In genomic region chr18:37640504-37640903, GRCh38 we compare ENCODE assay signal across 14 cellular contexts.
DNase-seq lines count a peak whose midpoint lies in the region; ATAC-seq and TF ChIP-seq lines count a peak whose summit lies in the region.
"Had no signal": no experiment of that assay in that cellular context is flagged by ENCODE, and none has a peak within 500 bp of the region (broad histone marks: within the 10 kb centered on the region; RNA-seq: fewer than 3 reads in every experiment).

No MANE protein-coding gene starts in this region.

- H3K36me3 Mint-ChIP-seq in GM23338 (ENCODE audit: low read depth) (peaks cover 16% of the 10 kb centered on the region), type B pancreatic cell (no peaks in the 10 kb centered on the region)
- H3K36me3 Mint-ChIP-seq: CD4-positive, CD25-positive, alpha-beta regulatory T cell had no signal

- peaks cover 3% of the 10 kb centered on the region for H3K27me3 Mint-ChIP-seq in GM23338 (ENCODE audit: insufficient read depth, low read depth, poor library complexity)
- no peaks in the 10 kb centered on the region for H3K27me3 Mint-ChIP-seq in type B pancreatic cell
- H3K27me3 Mint-ChIP-seq: CD4-positive, CD25-positive, alpha-beta regulatory T cell had no signal

- H3K4me2 ChIP-seq in GM23338, result no peak overlapping the region
- H3K4me2 ChIP-seq: BLaER1 treated with 17β-estradiol and CSF1 and Interleukin-3, amounts not matched to agents 10 nM and 100 nM had no signal

- TF ChIP-seq POLR2A in esophagus muscularis mucosa (IDR thresholded peaks at IDR 0.05; ENCODE audit: low read depth), result no peak

- H4K20me1 ChIP-seq in GM23338 (replicated peaks; ENCODE audit: insufficient read depth), result no peaks in the 10 kb centered on the region
- H4K20me1 ChIP-seq: BLaER1 treated with 17β-estradiol and CSF1 and Interleukin-3, amounts not matched to agents 10 nM and 100 nM had no signal

- H3K4me3 Mint-ChIP-seq in GM23338, result no peak overlapping the region
- no peak overlapping the region for H3K4me3 Mint-ChIP-seq in type B pancreatic cell
- H3K4me3 Mint-ChIP-seq: CD4-positive, CD25-positive, alpha-beta regulatory T cell had no signal

- H3K4me1 Mint-ChIP-seq in GM23338 (peaks cover 20% of the 10 kb centered on the region), type B pancreatic cell (ENCODE audit: unreplicated experiment) (no peaks in the 10 kb centered on the region)
- H3K4me1 Mint-ChIP-seq: CD4-positive, CD25-positive, alpha-beta regulatory T cell had no signal

- no peak overlapping the region for H3K27ac ChIP-seq in GM23338 (ENCODE audit: low read depth)
- H3K27ac ChIP-seq in HUES64 (ENCODE audit: low read depth, low read length), result peak overlapping the region; percentile 62; the same call in 1 of the 2 replicates
- H3K27ac ChIP-seq in esophagus muscularis mucosa (replicated peaks in 1 of 4), result no peak overlapping the region
- H3K27ac ChIP-seq in WERI-Rb-1, result no peak overlapping the region
- H3K27ac ChIP-seq: BLaER1 treated with 17β-estradiol and CSF1 and Interleukin-3, amounts not matched to agents 10 nM and 100 nM had no signal

- no peak for TF ChIP-seq EP300 in esophagus muscularis mucosa (IDR thresholded peaks at IDR 0.05)

- H3K36me3 ChIP-seq in GM23338 (ENCODE audit: insufficient read depth), result no peaks in the 10 kb centered on the region; the same call in 1 of the 2 replicates
- no peaks in the 10 kb centered on the region for H3K36me3 ChIP-seq in HUES64 (ENCODE audit: insufficient read depth, low read length)
- no peaks in the 10 kb centered on the region for H3K36me3 ChIP-seq in esophagus muscularis mucosa
- no peaks in the 10 kb centered on the region for H3K36me3 ChIP-seq in WERI-Rb-1
- H3K36me3 ChIP-seq: BLaER1 treated with 17β-estradiol and CSF1 and Interleukin-3, amounts not matched to agents 10 nM and 100 nM had no signal

- no peak overlapping the region for H2AFZ ChIP-seq in GM23338

- H3K4me3 ChIP-seq in GM23338 (no peak overlapping the region), HUES64 (ENCODE audit: low read length) (no peak overlapping the region), esophagus muscularis mucosa (no peak overlapping the region), WERI-Rb-1 (ENCODE audit: low read depth, low read length) (no peak overlapping the region)
- H3K4me3 ChIP-seq: BLaER1 treated with 17β-estradiol and CSF1 and Interleukin-3, amounts not matched to agents 10 nM and 100 nM had no signal

- H3K4me1 ChIP-seq in GM23338 (ENCODE audit: insufficient read depth) (0 out of 2 replicates have a peak, but pooled peaks cover 4% of the 10 kb centered on the region), HUES64 (ENCODE audit: insufficient read depth, low read length) (peaks cover 16% of the 10 kb centered on the region), esophagus muscularis mucosa (no peaks in the 10 kb centered on the region)
- H3K4me1 ChIP-seq: BLaER1 treated with 17β-estradiol and CSF1 and Interleukin-3, amounts not matched to agents 10 nM and 100 nM had no signal

- TF ChIP-seq CTCF in GM23338 (conservative IDR thresholded peaks at IDR 0.05; ENCODE audit: low read depth in 2 of 2) (no peak), esophagus muscularis mucosa (IDR thresholded peaks at IDR 0.05) (no peak), WERI-Rb-1 (IDR thresholded peaks at IDR 0.05; ENCODE audit: low read depth, low read length) (no peak), type B pancreatic cell (conservative IDR thresholded peaks at IDR 0.05) (no peak)

- no peaks in the 10 kb centered on the region for H3K27me3 ChIP-seq in GM23338 (ENCODE audit: insufficient read depth)
- H3K27me3 ChIP-seq in HUES64 (ENCODE audit: insufficient read depth, low read length), result no peaks in the 10 kb centered on the region
- no peaks in the 10 kb centered on the region for H3K27me3 ChIP-seq in esophagus muscularis mucosa
- no peaks in the 10 kb centered on the region for H3K27me3 ChIP-seq in WERI-Rb-1 (ENCODE audit: insufficient read depth, low read depth, severe bottlenecking)
- H3K27me3 ChIP-seq: BLaER1 treated with 17β-estradiol and CSF1 and Interleukin-3, amounts not matched to agents 10 nM and 100 nM had no signal

- H3K9me3 ChIP-seq in HUES64 (ENCODE audit: insufficient read depth, low read depth, low read length) (peaks cover 17% of the 10 kb centered on the region), esophagus muscularis mucosa (peaks cover 0 to 19% (median 7%) of the 10 kb centered on the region in 4 donors), WERI-Rb-1 (ENCODE audit: severe bottlenecking) (peaks cover 5% of the 10 kb centered on the region)

- intact Hi-C loops in esophagus muscularis mucosa (cut with DNase I), result no loop called here

- peaks cover 11% of the 10 kb centered on the region; the same call in 1 of the 2 replicates for H3K9me2 ChIP-seq in GM23338 (ENCODE audit: insufficient read depth)

- H3K9ac ChIP-seq in HUES64 (ENCODE audit: low read depth, low read length), result no peak overlapping the region
- H3K9ac ChIP-seq: BLaER1 treated with 17β-estradiol and CSF1 and Interleukin-3, amounts not matched to agents 10 nM and 100 nM had no signal

- DNase-seq in GM23338 (ENCODE audit: low spot score) (peak; percentile 19), esophagus muscularis mucosa (ENCODE audit: extremely low spot score) (peak; percentile 70), iPS-NIHi7 (ENCODE audit: extremely low spot score) (peak; percentile 41), NCI-H1048 (lab: John Stamatoyannopoulos, UW) (no peak), WERI-Rb-1 (no peak), type B pancreatic cell (ENCODE audit: extremely low spot score, unreplicated experiment) (no peak)
- DNase-seq: 8988T; CD4-positive, CD25-positive, alpha-beta regulatory T cell; DMS53; GF-D8; H7 had no signal

- H3F3A ChIP-seq in GM23338 (replicated peaks; ENCODE audit: low read depth), result no peaks in the 10 kb centered on the region

- H3K9me3 Mint-ChIP-seq in GM23338 (peaks cover 15% of the 10 kb centered on the region), type B pancreatic cell (no peaks in the 10 kb centered on the region)

- ATAC-seq in GM23338 (peak; percentile 76), HG02610 (IDR thresholded peaks at IDR 0.05; ENCODE audit: unreplicated experiment) (no peak)

- H3K27ac Mint-ChIP-seq in GM23338 (no peak overlapping the region; the same call in 1 of the 2 replicates), type B pancreatic cell (no peak overlapping the region)
- H3K27ac Mint-ChIP-seq: CD4-positive, CD25-positive, alpha-beta regulatory T cell had no signal

- no peaks in the 10 kb centered on the region for H3K79me2 ChIP-seq in GM23338 (replicated peaks; ENCODE audit: insufficient read depth)

TF ChIP-seq in GM23338, 12 proteins besides CTCF, POLR2A, EP300 and RAD21:
- TF ChIP-seq NANOG (IDR thresholded peaks at IDR 0.05; ENCODE audit: borderline replicate concordance) (peak; percentile 31; the same call in 1 of the 2 replicates), ZNF462 (CRISPR knock-in tag; IDR thresholded peaks at IDR 0.05) (no peak)

Comparison
In these comparisons a context has a peak if more than half of its experiments do, and no peak if none do; other contexts are left out.
1. DNase-seq: peak in GM23338 (single experiment), esophagus muscularis mucosa (single experiment) and iPS-NIHi7 (single experiment); none in NCI-H1048 (single experiment), WERI-Rb-1 (single experiment) and type B pancreatic cell (single experiment).